ENCODE assay signal across 9 cellular contexts in the genomic region with DNA sequence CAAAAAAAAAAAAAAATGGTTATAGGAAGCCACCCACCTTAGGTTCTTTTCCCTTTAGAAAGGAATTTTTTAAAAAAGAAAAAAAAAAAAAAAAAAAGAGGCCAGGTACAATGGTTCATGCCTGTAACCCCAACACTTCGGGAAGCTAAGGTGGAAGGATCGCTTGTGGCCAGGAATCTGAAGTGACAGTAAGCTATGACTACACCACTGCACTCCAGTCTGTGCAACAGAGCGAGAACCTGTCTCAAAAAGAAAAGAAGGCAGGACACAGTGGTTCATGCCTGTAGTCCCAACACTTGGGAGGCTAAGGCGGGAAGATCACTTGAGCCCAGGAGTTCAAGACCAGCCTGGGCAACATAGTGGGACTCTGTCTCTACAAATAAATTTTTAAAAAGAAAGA. TPM values are rescaled to one million over a fixed set of nuclear protein-coding genes. Genes with fewer than 3 reads are reported as not detected.
DNase-seq lines count a peak whose midpoint lies in the region; ATAC-seq and TF ChIP-seq lines count a peak whose summit lies in the region.
"Had no signal": no experiment of that assay in that cellular context is flagged by ENCODE, and none has a peak within 500 bp of the region (broad histone marks: within the 10 kb centered on the region; RNA-seq: fewer than 3 reads in every experiment).

No MANE protein-coding gene starts in this region.

- TF ChIP-seq CTCF in HFFc6 (IDR thresholded peaks at IDR 0.05) (no peak), natural killer cell (IDR thresholded peaks at IDR 0.05) (no peak)

- intact Hi-C loops in natural killer cell (cut with micrococcal nuclease): loop anchor here (5.0 kb wide), 1 partner anchor 37 kb away; a partner anchor contains a TSS

- CTCF ChIA-PET in activated CD8-positive, alpha-beta T cell treated with anti-CD3 and anti-CD28 coated beads, Interleukin-2, amount 10 ng/mL, durations not matched to agents 7 days and 5 days (lab: Charles Lee): interaction anchor here (1.0 to 1.4 kb wide), 3 partner anchors 15 to 122 kb away, joined by 3 to 5 read pairs (median 3); no protein-coding TSS in a partner anchor

- peaks cover 67% of the 10 kb centered on the region for H3K4me1 Mint-ChIP-seq in HFFc6 (ENCODE audit: low read depth)
- peaks cover 36% of the 10 kb centered on the region for H3K4me1 Mint-ChIP-seq in activated CD8-positive, alpha-beta T cell treated with anti-CD3 and anti-CD28 coated beads, Interleukin-2, amount 10 ng/mL, durations not matched to agents 7 days and 5 days (ENCODE audit: low read depth)
- H3K4me1 Mint-ChIP-seq in natural killer cell: peaks cover 26 to 27% of the 10 kb centered on the region in 2 donors

- peak overlapping the region; percentile 67 for H3K27ac Mint-ChIP-seq in HFFc6
- no peak overlapping the region for H3K27ac Mint-ChIP-seq in activated CD8-positive, alpha-beta T cell treated with anti-CD3 and anti-CD28 coated beads, Interleukin-2, amount 10 ng/mL, durations not matched to agents 7 days and 5 days
- peak overlapping the region; percentile 87 to 93 for H3K27ac Mint-ChIP-seq in natural killer cell

- H3K27me3 Mint-ChIP-seq in HFFc6 (ENCODE audit: insufficient read depth) (no peaks in the 10 kb centered on the region), natural killer cell (ENCODE audit: low read depth in 2 of 2) (no peaks in the 10 kb centered on the region)
- no peaks in the 10 kb centered on the region for H3K27me3 Mint-ChIP-seq in activated CD8-positive, alpha-beta T cell treated with anti-CD3 and anti-CD28 coated beads, Interleukin-2, amount 10 ng/mL, durations not matched to agents 7 days and 5 days (ENCODE audit: low read depth)
- H3K27me3 Mint-ChIP-seq: activated B cell treated with CpG ODN at 0.5 μM for 24 hours, brain had no signal

- H3K9me3 Mint-ChIP-seq in HFFc6: no peaks in the 10 kb centered on the region
- no peaks in the 10 kb centered on the region for H3K9me3 Mint-ChIP-seq in activated CD8-positive, alpha-beta T cell treated with anti-CD3 and anti-CD28 coated beads, Interleukin-2, amount 10 ng/mL, durations not matched to agents 7 days and 5 days (ENCODE audit: insufficient read depth)
- H3K9me3 Mint-ChIP-seq in natural killer cell: no peaks in the 10 kb centered on the region
- H3K9me3 Mint-ChIP-seq: activated B cell treated with CpG ODN at 0.5 μM for 24 hours, brain had no signal

- POLR2A ChIA-PET in activated CD8-positive, alpha-beta T cell treated with anti-CD3 and anti-CD28 coated beads, Interleukin-2, amount 10 ng/mL, durations not matched to agents 7 days and 5 days (lab: Charles Lee): interaction anchor here (0.6 to 1.0 kb wide), 2 partner anchors 28 to 35 kb away, joined by 3 to 6 read pairs; no protein-coding TSS in a partner anchor

- no peak for DNase-seq in HFFc6
- no peak for DNase-seq in activated CD8-positive, alpha-beta T cell treated with anti-CD3 and anti-CD28 coated beads, Interleukin-2, amount 10 ng/mL, durations not matched to agents 7 days and 5 days
- DNase-seq in natural killer cell: no peak
- DNase-seq in NOMO-1 treated with DMSO at 0.1 percent for 48 hours (lab: John Stamatoyannopoulos, UW; ENCODE audit: unreplicated experiment): no peak
- no peak for DNase-seq in NCI-H2107 (lab: John Stamatoyannopoulos, UW)
- no peak for DNase-seq in AML-193 (lab: John Stamatoyannopoulos, UW)
- DNase-seq: activated B cell treated with CpG ODN at 0.5 μM for 24 hours had no signal

- ATAC-seq in GM18520 (IDR thresholded peaks at IDR 0.05; ENCODE audit: unreplicated experiment) (peak; percentile 8), natural killer cell (peak in 2 of 3 donors; percentile 11 to 13)
- ATAC-seq in activated CD8-positive, alpha-beta T cell treated with anti-CD3 and anti-CD28 coated beads, Interleukin-2, amount 10 ng/mL, durations not matched to agents 7 days and 5 days: peak; percentile 21

- H3K36me3 Mint-ChIP-seq in HFFc6 (ENCODE audit: low read depth) (peaks cover 12% of the 10 kb centered on the region), natural killer cell (no peaks in the 10 kb centered on the region)
- peaks cover 33% of the 10 kb centered on the region for H3K36me3 Mint-ChIP-seq in activated CD8-positive, alpha-beta T cell treated with anti-CD3 and anti-CD28 coated beads, Interleukin-2, amount 10 ng/mL, durations not matched to agents 7 days and 5 days (ENCODE audit: low read depth)

- H3K4me3 Mint-ChIP-seq in HFFc6 (peak overlapping the region; percentile 80), natural killer cell (peak overlapping the region; percentile 75)
- peak overlapping the region; percentile 62 for H3K4me3 Mint-ChIP-seq in activated CD8-positive, alpha-beta T cell treated with anti-CD3 and anti-CD28 coated beads, Interleukin-2, amount 10 ng/mL, durations not matched to agents 7 days and 5 days
- H3K4me3 Mint-ChIP-seq: activated B cell treated with CpG ODN at 0.5 μM for 24 hours had no signal

RNA-seq across cellular contexts. Expression of a gene that starts 36.0 kb away (rescaled TPM):
- total RNA-seq in HFFc6 (2021; fragmentation: NEBNext Ultra II Directional; extraction: Animal tissue kit (Norgen Biotek cat#: 25700)): 10 to 100 TPM; 51.2 to 59.2 (median 52.3) TPM
- 10 to 100 TPM; 76.5 to 80.4 TPM for total RNA-seq in activated CD8-positive, alpha-beta T cell treated with anti-CD3 and anti-CD28 coated beads, Interleukin-2, amount 10 ng/mL, durations not matched to agents 7 days and 5 days
- total RNA-seq in natural killer cell: 10 to 100 TPM; 35.2 to 58.6 (median 50.4) TPM
